In the genomic region with DNA sequence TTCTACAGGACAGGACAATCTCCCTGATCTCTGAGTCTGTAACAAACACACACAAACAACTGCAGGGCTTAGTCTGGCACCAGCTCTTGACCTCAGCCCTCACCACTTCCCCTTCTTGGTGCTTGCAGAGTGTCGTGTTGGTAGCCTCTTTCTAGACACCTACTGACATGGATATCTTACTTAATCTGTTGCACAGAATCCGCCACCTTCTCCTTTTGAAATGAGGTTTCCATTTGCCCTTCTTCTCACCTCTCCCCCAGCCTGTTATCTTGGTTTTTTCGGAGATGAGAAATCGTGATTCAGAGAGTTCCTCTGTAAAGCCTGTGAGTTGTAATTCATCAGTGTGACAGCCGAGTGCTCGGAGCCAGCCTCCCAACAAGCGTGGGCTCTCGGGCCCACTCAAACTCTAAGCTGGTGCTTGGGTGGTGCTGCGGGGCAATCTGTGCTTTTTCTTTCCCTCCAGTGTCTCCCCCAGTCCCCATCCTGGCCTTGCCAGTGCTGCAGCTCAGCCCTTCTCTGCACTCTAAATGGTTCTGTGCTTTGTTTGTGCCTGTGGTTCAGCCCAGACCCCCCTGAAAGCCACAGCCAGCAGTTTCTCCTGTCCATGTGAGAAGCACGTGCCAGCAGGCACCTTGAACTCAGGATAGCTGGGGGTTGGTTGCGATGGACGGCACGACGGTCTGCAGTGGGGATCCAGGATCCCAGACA, we compare ENCODE assay signal across 1 cellular context.
TF ChIP-seq lines count a peak whose summit lies in the region.

No MANE protein-coding gene starts in this region.

TF ChIP-seq in HepG2, 621 proteins besides CTCF, POLR2A, EP300 and RAD21 (continued from another document and continues in another):
- TF ChIP-seq, protein P1, sequence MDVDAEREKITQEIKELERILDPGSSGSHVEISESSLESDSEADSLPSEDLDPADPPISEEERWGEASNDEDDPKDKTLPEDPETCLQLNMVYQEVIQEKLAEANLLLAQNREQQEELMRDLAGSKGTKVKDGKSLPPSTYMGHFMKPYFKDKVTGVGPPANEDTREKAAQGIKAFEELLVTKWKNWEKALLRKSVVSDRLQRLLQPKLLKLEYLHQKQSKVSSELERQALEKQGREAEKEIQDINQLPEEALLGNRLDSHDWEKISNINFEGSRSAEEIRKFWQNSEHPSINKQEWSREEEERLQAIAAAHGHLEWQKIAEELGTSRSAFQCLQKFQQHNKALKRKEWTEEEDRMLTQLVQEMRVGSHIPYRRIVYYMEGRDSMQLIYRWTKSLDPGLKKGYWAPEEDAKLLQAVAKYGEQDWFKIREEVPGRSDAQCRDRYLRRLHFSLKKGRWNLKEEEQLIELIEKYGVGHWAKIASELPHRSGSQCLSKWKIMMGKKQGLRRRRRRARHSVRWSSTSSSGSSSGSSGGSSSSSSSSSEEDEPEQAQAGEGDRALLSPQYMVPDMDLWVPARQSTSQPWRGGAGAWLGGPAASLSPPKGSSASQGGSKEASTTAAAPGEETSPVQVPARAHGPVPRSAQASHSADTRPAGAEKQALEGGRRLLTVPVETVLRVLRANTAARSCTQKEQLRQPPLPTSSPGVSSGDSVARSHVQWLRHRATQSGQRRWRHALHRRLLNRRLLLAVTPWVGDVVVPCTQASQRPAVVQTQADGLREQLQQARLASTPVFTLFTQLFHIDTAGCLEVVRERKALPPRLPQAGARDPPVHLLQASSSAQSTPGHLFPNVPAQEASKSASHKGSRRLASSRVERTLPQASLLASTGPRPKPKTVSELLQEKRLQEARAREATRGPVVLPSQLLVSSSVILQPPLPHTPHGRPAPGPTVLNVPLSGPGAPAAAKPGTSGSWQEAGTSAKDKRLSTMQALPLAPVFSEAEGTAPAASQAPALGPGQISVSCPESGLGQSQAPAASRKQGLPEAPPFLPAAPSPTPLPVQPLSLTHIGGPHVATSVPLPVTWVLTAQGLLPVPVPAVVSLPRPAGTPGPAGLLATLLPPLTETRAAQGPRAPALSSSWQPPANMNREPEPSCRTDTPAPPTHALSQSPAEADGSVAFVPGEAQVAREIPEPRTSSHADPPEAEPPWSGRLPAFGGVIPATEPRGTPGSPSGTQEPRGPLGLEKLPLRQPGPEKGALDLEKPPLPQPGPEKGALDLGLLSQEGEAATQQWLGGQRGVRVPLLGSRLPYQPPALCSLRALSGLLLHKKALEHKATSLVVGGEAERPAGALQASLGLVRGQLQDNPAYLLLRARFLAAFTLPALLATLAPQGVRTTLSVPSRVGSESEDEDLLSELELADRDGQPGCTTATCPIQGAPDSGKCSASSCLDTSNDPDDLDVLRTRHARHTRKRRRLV (CRISPR knock-in tag; IDR thresholded peaks at IDR 0.05) = 0 out of 2 replicates have a peak, but pooled peaks have one; percentile 54
- no peak for TF ChIP-seq RBAK (CRISPR knock-in tag; IDR thresholded peaks at IDR 0.05)
- TF ChIP-seq, protein P2, sequence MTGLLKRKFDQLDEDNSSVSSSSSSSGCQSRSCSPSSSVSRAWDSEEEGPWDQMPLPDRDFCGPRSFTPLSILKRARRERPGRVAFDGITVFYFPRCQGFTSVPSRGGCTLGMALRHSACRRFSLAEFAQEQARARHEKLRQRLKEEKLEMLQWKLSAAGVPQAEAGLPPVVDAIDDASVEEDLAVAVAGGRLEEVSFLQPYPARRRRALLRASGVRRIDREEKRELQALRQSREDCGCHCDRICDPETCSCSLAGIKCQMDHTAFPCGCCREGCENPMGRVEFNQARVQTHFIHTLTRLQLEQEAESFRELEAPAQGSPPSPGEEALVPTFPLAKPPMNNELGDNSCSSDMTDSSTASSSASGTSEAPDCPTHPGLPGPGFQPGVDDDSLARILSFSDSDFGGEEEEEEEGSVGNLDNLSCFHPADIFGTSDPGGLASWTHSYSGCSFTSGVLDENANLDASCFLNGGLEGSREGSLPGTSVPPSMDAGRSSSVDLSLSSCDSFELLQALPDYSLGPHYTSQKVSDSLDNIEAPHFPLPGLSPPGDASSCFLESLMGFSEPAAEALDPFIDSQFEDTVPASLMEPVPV (CRISPR knock-in tag; IDR thresholded peaks at IDR 0.05) = peak; percentile 72; the same call in 1 of the 2 replicates
- TF ChIP-seq MAZ (IDR thresholded peaks at IDR 0.05; ENCODE audit: borderline replicate concordance, low read depth, low read length) = no peak
- peak; percentile 82 for TF ChIP-seq MAZ (CRISPR knock-in tag; IDR thresholded peaks at IDR 0.05; ENCODE audit: low read depth)
- TF ChIP-seq ZNF816 (CRISPR knock-in tag; IDR thresholded peaks at IDR 0.05; ENCODE audit: borderline replicate concordance) = no peak
- TF ChIP-seq RBFOX2 (IDR thresholded peaks at IDR 0.05; ENCODE audit: low read depth, low read length) = no peak
- TF ChIP-seq ZMAT3 (CRISPR knock-in tag; conservative IDR thresholded peaks at IDR 0.05) = peak; percentile 76
- TF ChIP-seq BHLHE40 (IDR thresholded peaks at IDR 0.05; ENCODE audit: low read length) = peak; percentile 82
- TF ChIP-seq, protein P3, sequence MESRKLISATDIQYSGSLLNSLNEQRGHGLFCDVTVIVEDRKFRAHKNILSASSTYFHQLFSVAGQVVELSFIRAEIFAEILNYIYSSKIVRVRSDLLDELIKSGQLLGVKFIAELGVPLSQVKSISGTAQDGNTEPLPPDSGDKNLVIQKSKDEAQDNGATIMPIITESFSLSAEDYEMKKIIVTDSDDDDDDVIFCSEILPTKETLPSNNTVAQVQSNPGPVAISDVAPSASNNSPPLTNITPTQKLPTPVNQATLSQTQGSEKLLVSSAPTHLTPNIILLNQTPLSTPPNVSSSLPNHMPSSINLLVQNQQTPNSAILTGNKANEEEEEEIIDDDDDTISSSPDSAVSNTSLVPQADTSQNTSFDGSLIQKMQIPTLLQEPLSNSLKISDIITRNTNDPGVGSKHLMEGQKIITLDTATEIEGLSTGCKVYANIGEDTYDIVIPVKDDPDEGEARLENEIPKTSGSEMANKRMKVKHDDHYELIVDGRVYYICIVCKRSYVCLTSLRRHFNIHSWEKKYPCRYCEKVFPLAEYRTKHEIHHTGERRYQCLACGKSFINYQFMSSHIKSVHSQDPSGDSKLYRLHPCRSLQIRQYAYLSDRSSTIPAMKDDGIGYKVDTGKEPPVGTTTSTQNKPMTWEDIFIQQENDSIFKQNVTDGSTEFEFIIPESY (CRISPR knock-in tag; IDR thresholded peaks at IDR 0.05) = peak; percentile 16; the same call in 1 of the 2 replicates
- peak; percentile 95 for TF ChIP-seq HIVEP1 (CRISPR knock-in tag; IDR thresholded peaks at IDR 0.05)
- TF ChIP-seq, protein P4, sequence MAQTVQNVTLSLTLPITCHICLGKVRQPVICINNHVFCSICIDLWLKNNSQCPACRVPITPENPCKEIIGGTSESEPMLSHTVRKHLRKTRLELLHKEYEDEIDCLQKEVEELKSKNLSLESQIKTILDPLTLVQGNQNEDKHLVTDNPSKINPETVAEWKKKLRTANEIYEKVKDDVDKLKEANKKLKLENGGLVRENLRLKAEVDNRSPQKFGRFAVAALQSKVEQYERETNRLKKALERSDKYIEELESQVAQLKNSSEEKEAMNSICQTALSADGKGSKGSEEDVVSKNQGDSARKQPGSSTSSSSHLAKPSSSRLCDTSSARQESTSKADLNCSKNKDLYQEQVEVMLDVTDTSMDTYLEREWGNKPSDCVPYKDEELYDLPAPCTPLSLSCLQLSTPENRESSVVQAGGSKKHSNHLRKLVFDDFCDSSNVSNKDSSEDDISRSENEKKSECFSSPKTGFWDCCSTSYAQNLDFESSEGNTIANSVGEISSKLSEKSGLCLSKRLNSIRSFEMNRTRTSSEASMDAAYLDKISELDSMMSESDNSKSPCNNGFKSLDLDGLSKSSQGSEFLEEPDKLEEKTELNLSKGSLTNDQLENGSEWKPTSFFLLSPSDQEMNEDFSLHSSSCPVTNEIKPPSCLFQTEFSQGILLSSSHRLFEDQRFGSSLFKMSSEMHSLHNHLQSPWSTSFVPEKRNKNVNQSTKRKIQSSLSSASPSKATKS (CRISPR knock-in tag; IDR thresholded peaks at IDR 0.05) = no peak; the same call in 1 of the 2 replicates
- TF ChIP-seq FOXK1 (CRISPR knock-in tag; IDR thresholded peaks at IDR 0.05; ENCODE audit: borderline replicate concordance, low read depth) = peak; percentile 32; the same call in 1 of the 2 replicates
- TF ChIP-seq KDM4B (CRISPR knock-in tag; IDR thresholded peaks at IDR 0.05) = no peak
- no peak; the same call in 1 of the 2 replicates for TF ChIP-seq GFI1 (CRISPR knock-in tag; IDR thresholded peaks at IDR 0.05; ENCODE audit: borderline replicate concordance)
- peak; percentile 96; the same call in 1 of the 2 replicates for TF ChIP-seq ZNF224 (CRISPR knock-in tag; IDR thresholded peaks at IDR 0.05)
- peak; percentile 60; the same call in 1 of the 2 replicates for TF ChIP-seq SMYD3 (CRISPR knock-in tag; IDR thresholded peaks at IDR 0.05)
- TF ChIP-seq ZNF256 (CRISPR knock-in tag; conservative IDR thresholded peaks at IDR 0.05) = peak; percentile 64; the same call in 1 of the 2 replicates
- TF ChIP-seq, protein P5, sequence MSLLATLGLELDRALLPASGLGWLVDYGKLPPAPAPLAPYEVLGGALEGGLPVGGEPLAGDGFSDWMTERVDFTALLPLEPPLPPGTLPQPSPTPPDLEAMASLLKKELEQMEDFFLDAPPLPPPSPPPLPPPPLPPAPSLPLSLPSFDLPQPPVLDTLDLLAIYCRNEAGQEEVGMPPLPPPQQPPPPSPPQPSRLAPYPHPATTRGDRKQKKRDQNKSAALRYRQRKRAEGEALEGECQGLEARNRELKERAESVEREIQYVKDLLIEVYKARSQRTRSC (CRISPR knock-in tag; IDR thresholded peaks at IDR 0.05; ENCODE audit: low read depth) = peak; percentile 88; the same call in 1 of the 2 replicates
- TF ChIP-seq ZBTB38 (CRISPR knock-in tag; IDR thresholded peaks at IDR 0.05) = 0 out of 2 replicates have a peak, but pooled peaks have one; percentile 78
- TF ChIP-seq U2AF2 (IDR thresholded peaks at IDR 0.05; ENCODE audit: low read depth, low read length) = no peak
- peak; percentile 58; the same call in 1 of the 2 replicates for TF ChIP-seq REPIN1 (CRISPR knock-in tag; IDR thresholded peaks at IDR 0.05; ENCODE audit: borderline replicate concordance, low read depth)
- peak; percentile 96; the same call in 1 of the 2 replicates for TF ChIP-seq NFKB2 (CRISPR knock-in tag; IDR thresholded peaks at IDR 0.05; ENCODE audit: borderline replicate concordance)
- peak; percentile 97 for TF ChIP-seq ZNF781 (CRISPR knock-in tag; IDR thresholded peaks at IDR 0.05; ENCODE audit: borderline replicate concordance, not compliant biosample characterization)
- 0 out of 2 replicates have a peak, but pooled peaks have one; percentile 25 for TF ChIP-seq MIXL1 (CRISPR knock-in tag; IDR thresholded peaks at IDR 0.05)
- no peak; the same call in 1 of the 2 replicates for TF ChIP-seq ZNF331 (CRISPR knock-in tag; IDR thresholded peaks at IDR 0.05)
- no peak for TF ChIP-seq ZNF850 (CRISPR knock-in tag; conservative IDR thresholded peaks at IDR 0.05)
- TF ChIP-seq ZSCAN9 (CRISPR knock-in tag; IDR thresholded peaks at IDR 0.05; ENCODE audit: borderline replicate concordance) = peak; percentile 38; the same call in 1 of the 2 replicates
- peak; percentile 47; the same call in 1 of the 2 replicates for TF ChIP-seq DNMT3B (CRISPR knock-in tag; conservative IDR thresholded peaks at IDR 0.05)
- TF ChIP-seq, protein P6, sequence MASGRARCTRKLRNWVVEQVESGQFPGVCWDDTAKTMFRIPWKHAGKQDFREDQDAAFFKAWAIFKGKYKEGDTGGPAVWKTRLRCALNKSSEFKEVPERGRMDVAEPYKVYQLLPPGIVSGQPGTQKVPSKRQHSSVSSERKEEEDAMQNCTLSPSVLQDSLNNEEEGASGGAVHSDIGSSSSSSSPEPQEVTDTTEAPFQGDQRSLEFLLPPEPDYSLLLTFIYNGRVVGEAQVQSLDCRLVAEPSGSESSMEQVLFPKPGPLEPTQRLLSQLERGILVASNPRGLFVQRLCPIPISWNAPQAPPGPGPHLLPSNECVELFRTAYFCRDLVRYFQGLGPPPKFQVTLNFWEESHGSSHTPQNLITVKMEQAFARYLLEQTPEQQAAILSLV (CRISPR knock-in tag; IDR thresholded peaks at IDR 0.05; ENCODE audit: borderline replicate concordance) = peak; percentile 89
- TF ChIP-seq, protein P7, sequence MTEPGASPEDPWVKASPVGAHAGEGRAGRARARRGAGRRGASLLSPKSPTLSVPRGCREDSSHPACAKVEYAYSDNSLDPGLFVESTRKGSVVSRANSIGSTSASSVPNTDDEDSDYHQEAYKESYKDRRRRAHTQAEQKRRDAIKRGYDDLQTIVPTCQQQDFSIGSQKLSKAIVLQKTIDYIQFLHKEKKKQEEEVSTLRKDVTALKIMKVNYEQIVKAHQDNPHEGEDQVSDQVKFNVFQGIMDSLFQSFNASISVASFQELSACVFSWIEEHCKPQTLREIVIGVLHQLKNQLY (CRISPR knock-in tag; IDR thresholded peaks at IDR 0.05) = peak; percentile 94
- TF ChIP-seq ZNF354B (CRISPR knock-in tag; IDR thresholded peaks at IDR 0.05) = 0 out of 2 replicates have a peak, but pooled peaks have one; percentile 42
- TF ChIP-seq ZSCAN29 (CRISPR knock-in tag; conservative IDR thresholded peaks at IDR 0.05) = peak; percentile 76; the same call in 1 of the 2 replicates
- TF ChIP-seq ZBTB7B (CRISPR knock-in tag; IDR thresholded peaks at IDR 0.05) = 0 out of 2 replicates have a peak, but pooled peaks have one; percentile 24
- no peak for TF ChIP-seq ZC3H13 (CRISPR knock-in tag; IDR thresholded peaks at IDR 0.05)
- TF ChIP-seq ZNF891 (CRISPR knock-in tag; IDR thresholded peaks at IDR 0.05) = peak; percentile 90
- TF ChIP-seq ZNF143 (CRISPR knock-in tag; IDR thresholded peaks at IDR 0.05) = 0 out of 2 replicates have a peak, but pooled peaks have one; percentile 31
- peak; percentile 49; the same call in 1 of the 2 replicates for TF ChIP-seq ZZZ3 (CRISPR knock-in tag; IDR thresholded peaks at IDR 0.05; ENCODE audit: borderline replicate concordance)
- TF ChIP-seq ZNF317 (CRISPR knock-in tag; IDR thresholded peaks at IDR 0.05) = 0 out of 2 replicates have a peak, but pooled peaks have one; percentile 49
- no peak for TF ChIP-seq MAF1 (CRISPR knock-in tag; IDR thresholded peaks at IDR 0.05; ENCODE audit: borderline replicate concordance)
- peak; percentile 82; the same call in 1 of the 2 replicates for TF ChIP-seq ZNF232 (CRISPR knock-in tag; IDR thresholded peaks at IDR 0.05; ENCODE audit: borderline replicate concordance)
- 0 out of 2 replicates have a peak, but pooled peaks have one; percentile 27 for TF ChIP-seq ZNF614 (CRISPR knock-in tag; IDR thresholded peaks at IDR 0.05; ENCODE audit: borderline replicate concordance)
- peak; percentile 95 for TF ChIP-seq ZNF709 (CRISPR knock-in tag; IDR thresholded peaks at IDR 0.05)
- 0 out of 2 replicates have a peak, but pooled peaks have one; percentile 47 for TF ChIP-seq ZNF776 (CRISPR knock-in tag; IDR thresholded peaks at IDR 0.05)
- TF ChIP-seq, protein P8, sequence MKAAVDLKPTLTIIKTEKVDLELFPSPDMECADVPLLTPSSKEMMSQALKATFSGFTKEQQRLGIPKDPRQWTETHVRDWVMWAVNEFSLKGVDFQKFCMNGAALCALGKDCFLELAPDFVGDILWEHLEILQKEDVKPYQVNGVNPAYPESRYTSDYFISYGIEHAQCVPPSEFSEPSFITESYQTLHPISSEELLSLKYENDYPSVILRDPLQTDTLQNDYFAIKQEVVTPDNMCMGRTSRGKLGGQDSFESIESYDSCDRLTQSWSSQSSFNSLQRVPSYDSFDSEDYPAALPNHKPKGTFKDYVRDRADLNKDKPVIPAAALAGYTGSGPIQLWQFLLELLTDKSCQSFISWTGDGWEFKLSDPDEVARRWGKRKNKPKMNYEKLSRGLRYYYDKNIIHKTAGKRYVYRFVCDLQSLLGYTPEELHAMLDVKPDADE (CRISPR knock-in tag; IDR thresholded peaks at IDR 0.05) = peak; percentile 74; the same call in 1 of the 2 replicates
- TF ChIP-seq NFYC (CRISPR knock-in tag; IDR thresholded peaks at IDR 0.05) = no peak; the same call in 1 of the 2 replicates
- TF ChIP-seq JUND (CRISPR knock-in tag; IDR thresholded peaks at IDR 0.05) = no peak
- TF ChIP-seq, protein P9, sequence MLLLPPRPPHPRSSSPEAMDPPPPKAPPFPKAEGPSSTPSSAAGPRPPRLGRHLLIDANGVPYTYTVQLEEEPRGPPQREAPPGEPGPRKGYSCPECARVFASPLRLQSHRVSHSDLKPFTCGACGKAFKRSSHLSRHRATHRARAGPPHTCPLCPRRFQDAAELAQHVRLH (CRISPR knock-in tag; IDR thresholded peaks at IDR 0.05; ENCODE audit: borderline replicate concordance, low read depth) = peak; percentile 59; the same call in 1 of the 2 replicates
